Comparison of ENCODE assay signal across 1 cellular context in the genomic region with DNA sequence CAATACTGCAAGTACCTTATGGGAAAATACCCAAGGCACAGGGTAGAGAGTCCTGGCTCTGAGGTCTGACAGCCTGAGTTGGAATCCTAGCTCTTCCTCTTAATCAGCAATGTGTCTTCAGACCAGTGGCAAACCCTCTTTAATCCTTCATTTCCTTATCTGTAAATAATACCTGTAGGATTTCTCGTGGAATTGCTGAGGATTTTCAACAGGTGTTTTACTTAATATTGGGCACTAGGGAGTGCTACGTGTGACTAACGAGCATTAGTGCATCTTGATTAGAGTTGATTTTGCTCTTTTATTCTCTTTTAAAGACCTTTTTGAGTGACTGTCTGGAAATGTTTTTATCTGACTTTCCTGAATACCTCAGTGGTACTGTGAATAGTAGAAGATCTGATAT.
TF ChIP-seq lines count a peak whose summit lies in the region.

No MANE protein-coding gene starts in this region.

TF ChIP-seq in H1, 55 proteins besides CTCF, POLR2A, EP300 and RAD21:
- TF ChIP-seq SP4 (IDR thresholded peaks at IDR 0.05; ENCODE audit: low read length): no peak
- TF ChIP-seq GABPA (IDR thresholded peaks at IDR 0.05; ENCODE audit: borderline replicate concordance, insufficient read depth, low read length): no peak
- no peak for TF ChIP-seq CHD2 (IDR thresholded peaks at IDR 0.05; ENCODE audit: low read length)
- no peak for TF ChIP-seq SIX5 (IDR thresholded peaks at IDR 0.05; ENCODE audit: low read depth, low read length)
- TF ChIP-seq POU5F1 (IDR thresholded peaks at IDR 0.05; ENCODE audit: low read depth, low read length): no peak
- TF ChIP-seq EGR1 (IDR thresholded peaks at IDR 0.05; ENCODE audit: borderline replicate concordance, low read depth, low read length): no peak
- no peak for TF ChIP-seq CBX5 (IDR thresholded peaks at IDR 0.05; ENCODE audit: low read depth, low read length)
- TF ChIP-seq TEAD4 (IDR thresholded peaks at IDR 0.05; ENCODE audit: low read depth, low read length): no peak
- TF ChIP-seq NANOG (IDR thresholded peaks at IDR 0.05; ENCODE audit: insufficient read depth, low read depth, low read length, poor library complexity, severe bottlenecking): no peak
- TF ChIP-seq SIRT6 (IDR thresholded peaks at IDR 0.05; ENCODE audit: low read length): no peak
- no peak for TF ChIP-seq TAF7 (optimal IDR thresholded peaks at IDR 0.05; ENCODE audit: borderline replicate concordance, low read depth, low read length)
- no peak for TF ChIP-seq RBBP5 (IDR thresholded peaks at IDR 0.05; ENCODE audit: borderline replicate concordance, low read depth, low read length)
